30 cellular contexts compared by ENCODE assay signal in the genomic region with DNA sequence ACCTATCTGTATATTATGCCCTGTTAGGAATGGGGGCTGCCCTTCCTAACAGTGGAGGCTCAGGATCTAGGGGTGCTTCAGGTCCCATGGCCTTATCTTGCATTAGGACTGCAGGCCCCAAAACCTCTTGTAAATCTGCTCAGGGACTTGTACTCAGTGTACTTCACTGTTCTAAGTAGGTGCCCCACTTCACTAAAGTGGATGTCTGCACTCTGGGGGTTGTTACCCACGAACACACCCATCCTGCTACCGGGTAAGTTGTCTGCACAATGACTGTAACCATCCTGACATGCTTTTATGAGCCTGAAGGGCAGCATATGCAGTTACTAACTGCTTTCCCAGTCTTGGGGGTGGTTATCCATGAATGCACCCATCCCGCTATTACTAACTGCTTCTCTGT.
"Had no signal": no experiment of that assay in that cellular context is flagged by ENCODE, and none has a peak within 500 bp of the region (broad histone marks: within the 10 kb centered on the region; RNA-seq: fewer than 3 reads in every experiment).

No MANE protein-coding gene starts in this region.

- ATAC-seq: activated CD8-positive, alpha-beta T cell treated with anti-CD3 and anti-CD28 coated beads for 36 hours; activated naive CD4-positive, alpha-beta T cell treated with anti-CD3 and anti-CD28 coated beads, Interleukin-2, amount 50 U/mL, for 72 hours; activated T-cell treated with anti-CD3 and anti-CD28 coated beads, Interleukin-2, amount 50 U/mL, for 4 hours; activated T-cell treated with anti-CD3 and anti-CD28 coated beads, Interleukin-2, amount 50 U/mL, for 72 hours; activated T-helper 17 cell treated with anti-CD3 and anti-CD28 coated beads, Interleukin-2, amount 50 U/mL, for 72 hours had no signal

- H3K27me3 ChIP-seq: adrenal gland, ascending aorta, cardiac muscle cell had no signal

- H3K4me3 ChIP-seq: adrenal gland, ascending aorta, cardiac muscle cell had no signal

- H3K4me1 ChIP-seq: adrenal gland, ascending aorta had no signal

- H3K36me3 ChIP-seq: adrenal gland, ascending aorta, cardiac muscle cell had no signal

- DNase-seq: activated B cell treated with CpG ODN at 0.5 μM for 24 hours; activated CD4-positive, alpha-beta memory T cell treated with anti-CD3 and anti-CD28 coated beads for 36 hours; activated CD4-positive, alpha-beta T cell treated with anti-CD3 and anti-CD28 coated beads for 4 hours; activated CD4-positive, alpha-beta T cell treated with anti-CD3 and anti-CD28 coated beads, Interleukin-2, amount 10 ng/mL, durations not matched to agents 24 days and 14 days; activated CD4-positive, alpha-beta T cell treated with anti-CD3 and anti-CD28 coated beads, Interleukin-2, amount 50 U/mL, for 1 hour; activated CD4-positive, alpha-beta T cell treated with anti-CD3 and anti-CD28 coated beads, Interleukin-2, amount 50 U/mL, for 4 hours; activated CD4-positive, CD25-positive, alpha-beta regulatory T cell treated with anti-CD3 and anti-CD28 coated beads, Interleukin-2, amount 50 U/mL, for 72 hours; activated CD8-positive, alpha-beta memory T cell treated with anti-CD3 and anti-CD28 coated beads, Interleukin-2, amount 50 U/mL, for 4 hours; activated CD8-positive, alpha-beta T cell treated with anti-CD3 and anti-CD28 coated beads for 36 hours; activated effector memory CD4-positive, alpha-beta T cell treated with anti-CD3 and anti-CD28 coated beads, Interleukin-2, amount 50 U/mL, for 16 hours; activated gamma-delta T cell treated with Interleukin-2 at 50 U/mL for 16 hours; activated naive CD4-positive, alpha-beta T cell; activated naive CD4-positive, alpha-beta T cell treated with anti-CD3 and anti-CD28 coated beads for 36 hours; activated naive CD4-positive, alpha-beta T cell treated with anti-CD3 and anti-CD28 coated beads, Interleukin-2, amount 50 U/mL, for 16 hours; activated naive CD8-positive, alpha-beta T cell treated with anti-CD3 and anti-CD28 coated beads for 36 hours; activated T-cell treated with anti-CD3 and anti-CD28 coated beads for 4 hours; activated T-cell treated with anti-CD3 and anti-CD28 coated beads, Interleukin-2, amount 50 U/mL, for 1 hour; activated T-cell treated with anti-CD3 and anti-CD28 coated beads, Interleukin-2, amount 50 U/mL, for 4 hours; activated T-cell treated with anti-CD3 and anti-CD28 coated beads, Interleukin-2, amount 50 U/mL, for 72 hours; adrenal gland; amniotic stem cell; caudate nucleus; cerebellar nuclear complex; T-helper 1 cell; T-helper 9 cell had no signal

- H3K9me3 ChIP-seq: adrenal gland, ascending aorta had no signal

- H3K27ac ChIP-seq: adrenal gland, ascending aorta, cardiac muscle cell, VCaP had no signal
